Comparison of ENCODE assay signal across 21 cellular contexts in genomic region chr9:137865581-137866145, GRCh38. TPM values are rescaled to one million over a fixed set of nuclear protein-coding genes. Genes with fewer than 3 reads are reported as not detected.
"Had no signal": no experiment of that assay in that cellular context is flagged by ENCODE, and none has a peak within 500 bp of the region (broad histone marks: within the 10 kb centered on the region; RNA-seq: fewer than 3 reads in every experiment).

No MANE protein-coding gene starts in this region.

- H3K4me2 ChIP-seq: hepatocyte had no signal

- H2AFZ ChIP-seq: hepatocyte had no signal

- H3K4me1 ChIP-seq: esophagus muscularis mucosa, sigmoid colon, stomach, transverse colon had no signal

- H3K27ac ChIP-seq: epithelial cell of prostate, esophagus muscularis mucosa, hepatocyte, sigmoid colon, skin epidermis, stomach, thoracic aorta, transverse colon had no signal

- H3K27me3 ChIP-seq: hepatocyte, sigmoid colon had no signal

- H3K4me1 Mint-ChIP-seq: naive thymus-derived CD8-positive, alpha-beta T cell had no signal

- DNase-seq: effector memory CD4-positive, alpha-beta T cell; head of caudate nucleus; kidney glomerular epithelial cell; mammary epithelial cell; mucosa of descending colon; naive thymus-derived CD8-positive, alpha-beta T cell; posterior cingulate gyrus; sigmoid colon; stimulated activated CD4-positive, alpha-beta T cell treated with anti-CD3 and anti-CD28 coated beads, Interleukin-2, amount 100 ng/mL, for 24 hours; stimulated activated CD4-positive, alpha-beta T cell treated with anti-CD3 and anti-CD28 coated beads, Interleukin-4, amount 100 ng/mL, for 4 hours; stomach; substantia nigra; transverse colon had no signal

- H3K36me3 ChIP-seq: esophagus muscularis mucosa, sigmoid colon, stomach, thoracic aorta, transverse colon had no signal

- H3K4me3 ChIP-seq: esophagus muscularis mucosa, hepatocyte, mucosa of descending colon, sigmoid colon, skin epidermis, stomach, thoracic aorta, transverse colon had no signal

- H3K79me2 ChIP-seq: hepatocyte had no signal

- FAIRE-seq: endometrium had no signal

- H3K4me3 Mint-ChIP-seq: naive thymus-derived CD8-positive, alpha-beta T cell; stimulated activated naive B cell treated with anti-CD40 and anti-IgM and Interleukin-4, amounts not matched to agents 10 μg/mL and 1 μg/mL and 100 μg/mL, for 72 hours had no signal

RNA-seq across cellular contexts. Expression of gene CACNA1B, which starts 11.9 kb away (rescaled TPM):
- total RNA-seq: naive thymus-derived CD8-positive, alpha-beta T cell had no signal
- polyA plus RNA-seq: liver; mammary epithelial cell; naive thymus-derived CD8-positive, alpha-beta T cell had no signal
